ENCODE assay signal across 8 cellular contexts in genomic region chr3:101574388-101575156, GRCh38. TPM values are rescaled to one million over a fixed set of nuclear protein-coding genes. Genes with fewer than 3 reads are reported as not detected.
DNase-seq lines count a peak whose midpoint lies in the region; TF ChIP-seq lines count a peak whose summit lies in the region.

No MANE protein-coding gene starts in this region.

- no peaks in the 10 kb centered on the region for H3K27me3 Mint-ChIP-seq in H9 (ENCODE audit: low read depth)
- no peaks in the 10 kb centered on the region for H3K27me3 Mint-ChIP-seq in T-helper 1 cell treated with Interleukin-12 subunit alpha and Interleukin-12 subunit beta and Interleukin-4 antibody, amounts not matched to agents 30 μg/mL and 1 μg/mL, for 36 hours (ENCODE audit: low read depth)

- H3K23me2 ChIP-seq in H9 (ENCODE audit: insufficient read length, low read depth, low read length, poor library complexity, severe bottlenecking), result no peaks in the 10 kb centered on the region

- H4K5ac ChIP-seq in H9 (ENCODE audit: insufficient read length, low read depth, low read length), result peak overlapping the region; percentile 54

- H3K4me3 ChIP-seq in Karpas-422 (ENCODE audit: low read length) (peak overlapping the region; percentile 94), lower leg skin (ENCODE audit: low read depth, poor library complexity, severe bottlenecking) (peak overlapping the region; percentile 90)

- H3K56ac ChIP-seq in H9 (ENCODE audit: insufficient read length, low read depth, low read length), result no peak overlapping the region

- peak overlapping the region; percentile 42 for H4K91ac ChIP-seq in H9 (ENCODE audit: insufficient read length, low read depth, low read length)

- H3K27ac Mint-ChIP-seq in H9, result peak overlapping the region; percentile 98 to 100 (median 99)
- H3K27ac Mint-ChIP-seq in T-helper 1 cell treated with Interleukin-12 subunit alpha and Interleukin-12 subunit beta and Interleukin-4 antibody, amounts not matched to agents 30 μg/mL and 1 μg/mL, for 36 hours, result peak overlapping the region; percentile 99

- no peaks in the 10 kb centered on the region for H3K4me1 ChIP-seq in H9 (ENCODE audit: insufficient read depth, low read length)
- H3K4me1 ChIP-seq in Karpas-422 (ENCODE audit: low read length), result peaks cover 70% of the 10 kb centered on the region

- H3K79me2 ChIP-seq in H9 (ENCODE audit: insufficient read depth, low read length) (peaks cover 15% of the 10 kb centered on the region; the same call in 1 of the 2 replicates), Karpas-422 (ENCODE audit: low read length) (peaks cover 51% of the 10 kb centered on the region)

- no peaks in the 10 kb centered on the region for H3K27me3 ChIP-seq in H9 (ENCODE audit: insufficient read depth, low read length)
- H3K27me3 ChIP-seq in Karpas-422 (ENCODE audit: low read length), result no peaks in the 10 kb centered on the region

- H3K14ac ChIP-seq in H9 (ENCODE audit: insufficient read depth, low read length), result peak overlapping the region; percentile 93

- DNase-seq in activated T-cell treated with anti-CD3 and anti-CD28 coated beads for 1 hour (ENCODE audit: low read depth), result peak; percentile 28
- DNase-seq in activated T-cell treated with anti-CD3 and anti-CD28 coated beads, Interleukin-2, amount 50 U/mL, for 1 hour, result no peak
- DNase-seq in H9, result peak; percentile 48
- DNase-seq in Karpas-422, result peak; percentile 72
- peak; percentile 64 for DNase-seq in dermis blood vessel endothelial cell
- peak; percentile 55 to 89 for DNase-seq in lower leg skin (ENCODE audit: low spot score in 2 of 2)
- peak; percentile 16 for DNase-seq in stimulated activated CD8-positive, alpha-beta memory T cell treated with anti-CD3 and anti-CD28 coated beads, Interleukin-7, amount 100 ng/mL, for 24 hours (ENCODE audit: low read depth)

- H3K4me1 Mint-ChIP-seq in H9, result peaks cover 17 to 19% of the 10 kb centered on the region in 2 experiments
- peaks cover 35% of the 10 kb centered on the region for H3K4me1 Mint-ChIP-seq in T-helper 1 cell treated with Interleukin-12 subunit alpha and Interleukin-12 subunit beta and Interleukin-4 antibody, amounts not matched to agents 30 μg/mL and 1 μg/mL, for 36 hours (ENCODE audit: low read depth)

- no peak overlapping the region for H3K23ac ChIP-seq in H9 (ENCODE audit: insufficient read length, low read depth, low read length)

- no peak overlapping the region for H4K8ac ChIP-seq in H9 (replicated peaks; ENCODE audit: insufficient read length, low read depth, low read length)

- H4K20me1 ChIP-seq in H9 (ENCODE audit: control insufficient read depth, insufficient read depth, insufficient read length) (no peaks in the 10 kb centered on the region), Karpas-422 (ENCODE audit: insufficient read depth, low read depth, low read length) (peaks cover 4% of the 10 kb centered on the region)

- peak overlapping the region; percentile 99 for H3K9ac ChIP-seq in H9 (ENCODE audit: extremely low read depth, insufficient read length, low read length)
- H3K9ac ChIP-seq in Karpas-422 (ENCODE audit: low read length), result peak overlapping the region; percentile 92

- H2BK20ac ChIP-seq in H9 (ENCODE audit: low read depth, low read length, poor library complexity, severe bottlenecking), result no peak overlapping the region

- intact Hi-C loops in lower leg skin (cut with DNase I; ENCODE audit: low total_unique reads), result no loop called here

- H3K9me3 ChIP-seq in H9 (ENCODE audit: control insufficient read depth, low read depth, low read length) (no peaks in the 10 kb centered on the region), Karpas-422 (ENCODE audit: low read length) (no peaks in the 10 kb centered on the region)

- no peak overlapping the region for H2BK12ac ChIP-seq in H9 (ENCODE audit: insufficient read length, low read depth, low read length)

- peaks cover 17% of the 10 kb centered on the region for H3K36me3 ChIP-seq in Karpas-422 (ENCODE audit: insufficient read depth, low read length)

- H2BK5ac ChIP-seq in H9 (ENCODE audit: insufficient read length, low read length), result peak overlapping the region; percentile 26

- peaks cover 9 to 18% (median 16%) of the 10 kb centered on the region in 3 experiments for H3K36me3 Mint-ChIP-seq in H9 (ENCODE audit: insufficient read depth in 1 of 3, low read depth in 3 of 3)
- peaks cover 10% of the 10 kb centered on the region for H3K36me3 Mint-ChIP-seq in T-helper 1 cell treated with Interleukin-12 subunit alpha and Interleukin-12 subunit beta and Interleukin-4 antibody, amounts not matched to agents 30 μg/mL and 1 μg/mL, for 36 hours (ENCODE audit: low read depth)

- peak overlapping the region; percentile 90 to 93 for H3K4me3 Mint-ChIP-seq in H9
- H3K4me3 Mint-ChIP-seq in T-helper 1 cell treated with Interleukin-12 subunit alpha and Interleukin-12 subunit beta and Interleukin-4 antibody, amounts not matched to agents 30 μg/mL and 1 μg/mL, for 36 hours, result peak overlapping the region; percentile 97

- H3K9me2 ChIP-seq in Karpas-422 (replicated peaks; ENCODE audit: insufficient read depth, low read length), result no peaks in the 10 kb centered on the region

- TF ChIP-seq POLR2A in lower leg skin (IDR thresholded peaks at IDR 0.05), result no peak

- H3K79me1 ChIP-seq in H9 (ENCODE audit: insufficient read depth, low read depth, low read length, poor library complexity, severe bottlenecking), result peaks cover 2% of the 10 kb centered on the region

- TF ChIP-seq CTCF in H9 (conservative IDR thresholded peaks at IDR 0.05), result no peak
- TF ChIP-seq CTCF in lower leg skin (IDR thresholded peaks at IDR 0.05), result no peak

- WGBS in H9 (ENCODE audit: extremely low coverage, insufficient read length, low lambda C conversion rate), result no CpG with 5 or more reads among the region's 42 CpGs
- WGBS in lower leg skin, 2 donors, result 0 to 2% methylated on average over 26 to 40 of the region's 42 CpGs

- no peak overlapping the region for H2BK15ac ChIP-seq in H9 (ENCODE audit: low read depth, low read length)

- H3K4me2 ChIP-seq in H9 (ENCODE audit: insufficient read depth, insufficient read length, low read length) (peak overlapping the region; percentile 74), Karpas-422 (ENCODE audit: low read depth, low read length, poor library complexity, severe bottlenecking) (peak overlapping the region; percentile 93)

- no peak overlapping the region for H2AK5ac ChIP-seq in H9 (ENCODE audit: insufficient read length, low read length)

- no peaks in the 10 kb centered on the region for H3K9me3 Mint-ChIP-seq in H9
- no peaks in the 10 kb centered on the region for H3K9me3 Mint-ChIP-seq in T-helper 1 cell treated with Interleukin-12 subunit alpha and Interleukin-12 subunit beta and Interleukin-4 antibody, amounts not matched to agents 30 μg/mL and 1 μg/mL, for 36 hours

- H3K27ac ChIP-seq in H9 (ENCODE audit: insufficient read length, low read depth, low read length), result peak overlapping the region; percentile 7
- peak overlapping the region; percentile 61 for H3K27ac ChIP-seq in Karpas-422 (ENCODE audit: low read length)

- no peak overlapping the region for H3T11ph ChIP-seq in H9 (ENCODE audit: low read length)

- peak overlapping the region; percentile 94 for H3K18ac ChIP-seq in H9 (ENCODE audit: insufficient read length, low read depth, low read length)

- H2AFZ ChIP-seq in H9 (ENCODE audit: low read length) (no peak overlapping the region), Karpas-422 (ENCODE audit: low read length) (no peak overlapping the region)

- H3K4ac ChIP-seq in H9 (ENCODE audit: low read depth, low read length), result peak overlapping the region; percentile 15; the same call in 1 of the 2 replicates

- H2BK120ac ChIP-seq in H9 (ENCODE audit: low read depth, low read length, poor library complexity, severe bottlenecking), result no peak overlapping the region

RNA-seq across cellular contexts. Expression of gene PCNP, which starts 0.6 kb away (rescaled TPM):
- 209 and 216 TPM in 2 replicates for total RNA-seq in H9 (2021)
- total RNA-seq in Karpas-422 (2014; rRNA removed; shearing (Covaris generic); ENCODE audit: low replicate concordance), result 37.9 and 90.3 TPM in 2 replicates
- 65.5 and 98.7 TPM in 2 replicates for total RNA-seq in dermis blood vessel endothelial cell
- 10 to 100 TPM; 55.3 to 73.8 (median 61.0) TPM for total RNA-seq in lower leg skin

RNA-seq across cellular contexts. Expression of gene TRMT10C, which starts 12.9 kb away (rescaled TPM):
- total RNA-seq in H9 (2021) (53.6 and 58.7 TPM in 2 replicates), dermis blood vessel endothelial cell (30.6 and 36.1 TPM in 2 replicates), lower leg skin (10 to 100 TPM; 14.3 to 22.3 (median 20.4) TPM)
- 24.9 and 47.9 TPM in 2 replicates for total RNA-seq in Karpas-422 (2014; rRNA removed; shearing (Covaris generic); ENCODE audit: low replicate concordance)
